6 cellular contexts compared by ENCODE assay signal in the genomic region with DNA sequence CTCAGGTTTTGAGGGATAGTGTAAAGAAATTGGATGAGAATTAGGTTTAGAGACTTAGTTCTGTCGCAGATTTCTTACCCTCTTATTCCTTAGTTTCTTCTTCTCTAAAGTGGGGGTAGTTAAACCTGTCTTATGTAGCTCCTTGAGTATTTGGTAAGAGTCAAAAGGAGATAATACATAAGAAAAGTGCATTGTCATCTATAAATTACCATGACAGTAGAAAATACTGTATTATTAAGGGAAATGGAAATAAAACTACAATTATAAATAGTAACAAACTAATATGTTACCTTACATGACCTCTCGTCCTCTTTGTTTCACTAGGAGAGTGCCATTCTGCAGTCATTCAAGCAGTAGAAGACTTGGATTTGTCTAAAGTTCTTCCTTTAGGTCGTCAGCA.
"Had no signal": no experiment of that assay in that cellular context is flagged by ENCODE, and none has a peak within 500 bp of the region (broad histone marks: within the 10 kb centered on the region; RNA-seq: fewer than 3 reads in every experiment).

No MANE protein-coding gene starts in this region.

- FAIRE-seq: HTR-8/SVneo had no signal

- H3K9ac ChIP-seq: KMS-11 had no signal

- DNase-seq: Karpas-422, KBM-7, KG1 had no signal

- H3K4me2 ChIP-seq: KMS-11 had no signal

- H3K27ac ChIP-seq: HL-60, KMS-11 had no signal
